In genomic region chr21:36630485-36631206, GRCh38 we compare ENCODE assay signal across 8 cellular contexts.
A peak's percentile ranks its signal among the peaks of the same experiment; 100 is the strongest.
DNase-seq lines count a peak whose midpoint lies in the region; ATAC-seq and TF ChIP-seq lines count a peak whose summit lies in the region.

No MANE protein-coding gene starts in this region.

- H4K20me1 ChIP-seq in Loucy (ENCODE audit: insufficient read depth, low read length, poor library complexity, severe bottlenecking): no peaks in the 10 kb centered on the region

- ATAC-seq in HG03469 (IDR thresholded peaks at IDR 0.05; ENCODE audit: unreplicated experiment) (no peak), HG02938 (IDR thresholded peaks at IDR 0.05; ENCODE audit: unreplicated experiment) (no peak)

- H2AFZ ChIP-seq in Loucy (ENCODE audit: low read length): no peak overlapping the region

- no peaks in the 10 kb centered on the region for H3F3A ChIP-seq in Loucy (ENCODE audit: low read depth)

- no peak overlapping the region for H3K9ac ChIP-seq in Loucy (ENCODE audit: low read depth, low read length, poor library complexity, severe bottlenecking)
- no peak overlapping the region for H3K9ac ChIP-seq in adipocyte (ENCODE audit: low read length)

- H3K27me3 ChIP-seq in Loucy (ENCODE audit: insufficient read depth, low read length, poor library complexity, severe bottlenecking) (no peaks in the 10 kb centered on the region), adipocyte (replicated peaks; ENCODE audit: control insufficient read depth, insufficient read depth, low read length) (peaks cover 51% of the 10 kb centered on the region)

- DNase-seq in ELR (ENCODE audit: low read depth) (peak; percentile 67), T-helper 1 cell (peak; percentile 18 to 50 (median 32)), adipocyte (ENCODE audit: low read depth) (peak; percentile 60), iPS-NIHi11 (ENCODE audit: low spot score) (peak; percentile 92)
- DNase-seq in stimulated activated CD4-positive, alpha-beta T cell treated with anti-CD3 and anti-CD28 coated beads, Interleukin-2, amount 100 ng/mL, for 24 hours: peak; percentile 79 to 81

- H3K9me3 ChIP-seq in Loucy (ENCODE audit: insufficient read depth, low read depth, low read length) (no peaks in the 10 kb centered on the region), adipocyte (ENCODE audit: control insufficient read depth, low read length) (peaks cover 6% of the 10 kb centered on the region)

- H3K9me2 ChIP-seq in Loucy (replicated peaks; ENCODE audit: low read depth, low read length): no peaks in the 10 kb centered on the region

- TF ChIP-seq CTCF in Loucy (conservative IDR thresholded peaks at IDR 0.05; ENCODE audit: low read length): peak; percentile 91

- no peaks in the 10 kb centered on the region for H3K79me2 ChIP-seq in Loucy (ENCODE audit: insufficient read depth, low read length)

- H3K4me2 ChIP-seq in Loucy (ENCODE audit: low read depth, low read length, poor library complexity, severe bottlenecking): no peak overlapping the region

- H3K4me1 ChIP-seq in Loucy (ENCODE audit: insufficient read depth, low read length, poor library complexity, severe bottlenecking) (no peaks in the 10 kb centered on the region), adipocyte (ENCODE audit: control insufficient read depth, insufficient read depth, low read length) (no peaks in the 10 kb centered on the region)

- no peak overlapping the region for H3K4me3 ChIP-seq in Loucy (ENCODE audit: low read length, poor library complexity, severe bottlenecking)
- H3K4me3 ChIP-seq in adipocyte (ENCODE audit: low read length): no peak overlapping the region

- H3K36me3 ChIP-seq in Loucy (ENCODE audit: insufficient read depth, low read length): no peaks in the 10 kb centered on the region
- no peaks in the 10 kb centered on the region for H3K36me3 ChIP-seq in adipocyte (ENCODE audit: control insufficient read depth, insufficient read depth, low read length, severe bottlenecking)

Comparison
In these comparisons a context has a peak if more than half of its experiments do, and no peak if none do; other contexts are left out.
1. DNase-seq: peak in every context shown above with its lines; median percentile 92 in iPS-NIHi11; 80 in stimulated activated CD4-positive, alpha-beta T cell treated with anti-CD3 and anti-CD28 coated beads, Interleukin-2, amount 100 ng/mL, for 24 hours; 67 in ELR; 60 in adipocyte; 32 in T-helper 1 cell.